ENCODE assay signal across 20 cellular contexts in genomic region chr4:65868096-65868824, GRCh38.
"Had no signal": no experiment of that assay in that cellular context is flagged by ENCODE, and none has a peak within 500 bp of the region (broad histone marks: within the 10 kb centered on the region; RNA-seq: fewer than 3 reads in every experiment).

No MANE protein-coding gene starts in this region.

- H3K9ac ChIP-seq: KMS-11 had no signal

- H3K27ac ChIP-seq: HL-60, KMS-11, Peyer's patch, SJCRH30 had no signal

- ATAC-seq: K562, Right ventricle myocardium inferior, SK-N-SH treated with all-trans-retinoic acid at 6 μM for 48 hours had no signal

- DNase-seq: Kasumi-1, MM.1S, NCI-H1092 treated with DMSO at 0.1 percent for 48 hours, NCI-H1436 treated with DMSO at 0.1 percent for 48 hours, NCI-H1694, NCI-H187 treated with DMSO at 0.1 percent for 48 hours, NCI-H2029 treated with DMSO at 0.1 percent for 48 hours, NCI-H2107, NCI-H2227 treated with DMSO at 0.1 percent for 48 hours, NCI-H524, NCI-H526 treated with DMSO at 0.1 percent for 48 hours, NCI-H748 treated with DMSO at 0.1 percent for 48 hours, Peyer's patch, SHP77 treated with DMSO at 0.1 percent for 48 hours, SJCRH30 had no signal

- H3K36me3 ChIP-seq: Peyer's patch, SJCRH30 had no signal

- H3K9me3 ChIP-seq: Peyer's patch, SJCRH30 had no signal

- H3K27me3 ChIP-seq: Peyer's patch, SJCRH30 had no signal

- H3K4me1 ChIP-seq: Peyer's patch, SJCRH30 had no signal

- H3K4me2 ChIP-seq: KMS-11 had no signal

- H3K4me3 ChIP-seq: K562, Peyer's patch, SJCRH30 had no signal
